8 cellular contexts compared by ENCODE assay signal in genomic region chr3:114827495-114827894, GRCh38.
DNase-seq lines count a peak whose midpoint lies in the region; ATAC-seq, FAIRE-seq and TF ChIP-seq lines count a peak whose summit lies in the region.

No MANE protein-coding gene starts in this region.

- H3K79me2 ChIP-seq in GM12878 (ENCODE audit: control insufficient read depth, insufficient read depth, low read length): no peaks in the 10 kb centered on the region

- H3K9ac ChIP-seq in GM12878 (ENCODE audit: control insufficient read depth, insufficient read depth, low read length): no peak overlapping the region

- RAD21 ChIA-PET in GM12878 (lab: Charles Lee; ENCODE audit: unreplicated experiment): interaction anchor here (0.6 to 1.3 kb wide), 8 partner anchors 254 to 866 kb away, joined by 3 to 6 read pairs (median 3); no protein-coding TSS in a partner anchor

- no peak overlapping the region for H3K4me3 ChIP-seq in GM12878
- H3K4me3 ChIP-seq in kidney epithelial cell (ENCODE audit: low read depth, low read length): no peak overlapping the region

- no peaks in the 10 kb centered on the region for H3K27me3 ChIP-seq in GM12878 (replicated peaks in 1 of 2; ENCODE audit: control insufficient read depth in 2 of 2, insufficient read depth in 2 of 2, low read length in 1 of 2)
- H3K27me3 ChIP-seq in kidney epithelial cell (ENCODE audit: control insufficient read depth, insufficient read depth, low read length): no peaks in the 10 kb centered on the region

- H3K27ac ChIP-seq in GM12878 (ENCODE audit: control insufficient read depth, insufficient read depth): no peak overlapping the region

- 100% methylated on average over 1 of the region's 1 CpG for WGBS in GM12878 (ENCODE audit: insufficient coverage, insufficient replicate concordance, low lambda C conversion rate, missing lambda C conversion rate)

- POLR2A ChIA-PET in GM12878 (lab: Charles Lee): no interaction called here

- TF ChIP-seq CTCF in GM12878 (IDR thresholded peaks at IDR 0.05 in 2 of 3, conservative IDR thresholded peaks at IDR 0.05 in 1 of 3; ENCODE audit: control insufficient read depth in 2 of 3, extremely low read depth in 1 of 3, insufficient read depth in 1 of 3, low read depth in 3 of 3, low read length in 3 of 3): peak; percentile 59 to 69 (median 61); a peak in 5 of 6 replicates
- peak; percentile 59 for TF ChIP-seq CTCF in kidney epithelial cell (IDR thresholded peaks at IDR 0.05; ENCODE audit: insufficient read depth, low read length, poor library complexity, severe bottlenecking)

- H3K4me1 ChIP-seq in GM12878 (ENCODE audit: control insufficient read depth, insufficient read depth, low read length): no peaks in the 10 kb centered on the region

- DNase-seq in AG20443 (ENCODE audit: low spot score) (peak; percentile 53), NCI-H524 (lab: John Stamatoyannopoulos, UW) (peak; percentile 35 to 85), GM12878 (ENCODE audit: low read depth, low spot score) (peak; percentile 16), kidney epithelial cell (ENCODE audit: low read depth) (no peak), urothelium cell line (ENCODE audit: low spot score) (peak; percentile 38)

- SMC1A ChIA-PET in GM12878 (lab: Charles Lee; ENCODE audit: uncharacterized antibody, unreplicated experiment): interaction anchor here (0.6 to 1.7 kb wide), 10 partner anchors 13 to 866 kb away, joined by 3 to 10 read pairs (median 4); no protein-coding TSS in a partner anchor

- no peak overlapping the region for H3K4me2 ChIP-seq in GM12878 (ENCODE audit: control insufficient read depth, insufficient read depth)

- intact Hi-C loops in GM12878 (cut with micrococcal nuclease; ENCODE audit: unreplicated experiment): loop anchor here (1.0 to 5.0 kb wide), 6 partner anchors 213 to 865 kb away; no protein-coding TSS in a partner anchor

- FAIRE-seq in GM12878 (lab: Jason Lieb, UNC) (peak; percentile 73), urothelium cell line (lab: Jason Lieb, UNC) (no peak)

- no peak overlapping the region for H2AFZ ChIP-seq in GM12878 (ENCODE audit: control insufficient read depth, low read depth, low read length)

- peak; percentile 84 for TF ChIP-seq RAD21 in GM12878 (IDR thresholded peaks at IDR 0.05; ENCODE audit: insufficient read depth, low read depth, low read length)

- CTCF ChIA-PET in GM12878 (lab: Yijun Ruan, JAX): interaction anchor here (0.9 to 2.0 kb wide), 16 partner anchors 7 to 956 kb away, joined by 3 to 10 read pairs (median 4); no protein-coding TSS in a partner anchor

- BruUV-seq in GM12878 (replicated peaks; lab: Mats Ljungman, UMichigan): no TSS peak

- no peaks in the 10 kb centered on the region for H3K36me3 ChIP-seq in GM12878 (ENCODE audit: control insufficient read depth in 2 of 2, insufficient read depth in 2 of 2, low read length in 1 of 2)
- no peaks in the 10 kb centered on the region for H3K36me3 ChIP-seq in kidney epithelial cell (ENCODE audit: control insufficient read depth, insufficient read depth, low read length)

- no peaks in the 10 kb centered on the region for H4K20me1 ChIP-seq in GM12878 (ENCODE audit: control insufficient read depth, insufficient read depth)

- no peak for TF ChIP-seq POLR2A in GM12878 (IDR thresholded peaks at IDR 0.05; ENCODE audit: low read depth, low read length)

- H3K9me3 ChIP-seq in GM12878 (replicated peaks; ENCODE audit: control insufficient read depth, insufficient read depth, low read length): no peaks in the 10 kb centered on the region

- ATAC-seq in GM18508 (IDR thresholded peaks at IDR 0.05; ENCODE audit: insufficient read depth, unreplicated experiment): peak; percentile 63
- peak; percentile 91 for ATAC-seq in HG03159 (IDR thresholded peaks at IDR 0.05; ENCODE audit: unreplicated experiment)
- ATAC-seq in GM12878: peak; percentile 92
- ATAC-seq in GM21423 (IDR thresholded peaks at IDR 0.05; ENCODE audit: unreplicated experiment): no peak

- no peak for TF ChIP-seq EP300 in GM12878 (IDR thresholded peaks at IDR 0.05; ENCODE audit: borderline replicate concordance in 1 of 2, control insufficient read depth in 1 of 2, low read depth in 2 of 2, low read length in 2 of 2)

- in situ Hi-C loops in GM12878 (cut with MboI): loop anchor here (10.0 to 25.0 kb wide), 3 partner anchors 257 to 985 kb away; no protein-coding TSS in a partner anchor

TF ChIP-seq in GM12878, 131 proteins besides CTCF, POLR2A, EP300 and RAD21 (continues in another document):
- 0 out of 2 replicates have a peak, but pooled peaks have one; percentile 18 for TF ChIP-seq CBX5 (IDR thresholded peaks at IDR 0.05; ENCODE audit: low read depth)
- no peak for TF ChIP-seq POLR2AphosphoS5 (IDR thresholded peaks at IDR 0.05; ENCODE audit: low read length)
- TF ChIP-seq CUX1 (IDR thresholded peaks at IDR 0.05; ENCODE audit: insufficient replicate concordance, low read depth, low read length): no peak
- TF ChIP-seq EGR1 (IDR thresholded peaks at IDR 0.05; ENCODE audit: borderline replicate concordance in 1 of 2, low read depth in 2 of 2, low read length in 2 of 2): no peak
- TF ChIP-seq NR2F1 (conservative IDR thresholded peaks at IDR 0.05): peak; percentile 91
- no peak for TF ChIP-seq NR2C2 (IDR thresholded peaks at IDR 0.05; ENCODE audit: borderline replicate concordance, control insufficient read depth, insufficient read length, low read depth)
- 0 out of 2 replicates have a peak, but pooled peaks have one; percentile 27 for TF ChIP-seq NR2C1 (IDR thresholded peaks at IDR 0.05)
- TF ChIP-seq STAT1 (conservative IDR thresholded peaks at IDR 0.05): no peak
- no peak for TF ChIP-seq SP1 (IDR thresholded peaks at IDR 0.05; ENCODE audit: low read depth, low read length)
- TF ChIP-seq, protein P1, sequence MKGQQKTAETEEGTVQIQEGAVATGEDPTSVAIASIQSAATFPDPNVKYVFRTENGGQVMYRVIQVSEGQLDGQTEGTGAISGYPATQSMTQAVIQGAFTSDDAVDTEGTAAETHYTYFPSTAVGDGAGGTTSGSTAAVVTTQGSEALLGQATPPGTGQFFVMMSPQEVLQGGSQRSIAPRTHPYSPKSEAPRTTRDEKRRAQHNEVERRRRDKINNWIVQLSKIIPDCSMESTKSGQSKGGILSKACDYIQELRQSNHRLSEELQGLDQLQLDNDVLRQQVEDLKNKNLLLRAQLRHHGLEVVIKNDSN (IDR thresholded peaks at IDR 0.05; ENCODE audit: borderline replicate concordance, extremely low read length, insufficient read depth, low read depth, low read length): no peak
- TF ChIP-seq SMC3 (IDR thresholded peaks at IDR 0.05; ENCODE audit: borderline replicate concordance, low read length): peak; percentile 65
- no peak for TF ChIP-seq BMI1 (IDR thresholded peaks at IDR 0.05; ENCODE audit: borderline replicate concordance)
- TF ChIP-seq CHD2 (IDR thresholded peaks at IDR 0.05; ENCODE audit: borderline replicate concordance, low read depth, low read length): no peak
- TF ChIP-seq SREBF1 (IDR thresholded peaks at IDR 0.05; ENCODE audit: low read length): no peak
- no peak for TF ChIP-seq ETV6 (conservative IDR thresholded peaks at IDR 0.05 in 1 of 2, IDR thresholded peaks at IDR 0.05 in 1 of 2; ENCODE audit: borderline replicate concordance in 1 of 2, low read depth in 1 of 2)
- no peak for TF ChIP-seq HCFC1 (IDR thresholded peaks at IDR 0.05; ENCODE audit: low read length)
- TF ChIP-seq POLR2AphosphoS2 (IDR thresholded peaks at IDR 0.05; ENCODE audit: low read depth, low read length): no peak
